ENCODE assay signal across 10 cellular contexts in genomic region chr9:113955076-113955752, GRCh38.
DNase-seq lines count a peak whose midpoint lies in the region; ATAC-seq, FAIRE-seq and TF ChIP-seq lines count a peak whose summit lies in the region.
"Had no signal": no experiment of that assay in that cellular context is flagged by ENCODE, and none has a peak within 500 bp of the region (broad histone marks: within the 10 kb centered on the region; RNA-seq: fewer than 3 reads in every experiment).

No MANE protein-coding gene starts in this region.

- FAIRE-seq in HepG2 (lab: Jason Lieb, UNC): no peak
- FAIRE-seq: urothelium cell line had no signal

- no peaks in the 10 kb centered on the region for H4K20me1 ChIP-seq in HepG2 (ENCODE audit: insufficient read depth, low read length)

- H3K36me3 ChIP-seq in liver (ENCODE audit: control insufficient read depth in 4 of 4, insufficient read depth in 3 of 4, low read depth in 1 of 4, low read length in 3 of 4) (no peaks in the 10 kb centered on the region), HepG2 (replicated peaks in 1 of 2; ENCODE audit: control insufficient read depth in 1 of 2, insufficient read depth in 2 of 2, low read length in 2 of 2) (no peaks in the 10 kb centered on the region), left lung (no peaks in the 10 kb centered on the region), aorta (ENCODE audit: control insufficient read depth in 1 of 2, insufficient read depth in 2 of 2, low read length in 1 of 2) (no peaks in the 10 kb centered on the region)

- WGBS in liver: 74% methylated on average over 2 of the region's 2 CpGs
- 52% methylated on average over 2 of the region's 2 CpGs for WGBS in HepG2 (ENCODE audit: low lambda C conversion rate)
- 2 to 3% methylated on average over 2 of the region's 2 CpGs for WGBS in aorta, 2 donors

- no peak for TF ChIP-seq POLR2A in HepG2 (IDR thresholded peaks at IDR 0.05; ENCODE audit: insufficient read depth in 1 of 2, low read depth in 2 of 2, low read length in 2 of 2)

- no peak overlapping the region for H2AFZ ChIP-seq in HepG2 (ENCODE audit: low read length)

- no peak overlapping the region for H3K4me2 ChIP-seq in HepG2 (ENCODE audit: low read depth, low read length)

- H3K9me3 ChIP-seq in liver (ENCODE audit: control insufficient read depth in 4 of 4, low read length in 3 of 4): no peaks in the 10 kb centered on the region
- no peaks in the 10 kb centered on the region for H3K9me3 ChIP-seq in HepG2 (ENCODE audit: low read length)
- no peaks in the 10 kb centered on the region for H3K9me3 ChIP-seq in left lung
- H3K9me3 ChIP-seq in aorta (ENCODE audit: control insufficient read depth, low read length): no peaks in the 10 kb centered on the region

- in situ Hi-C loops in HepG2 (cut with HindIII; ENCODE audit: extremely low pct_ligation_motif_present, low pct_unique_long_range_greater_than_20kb): no loop called here

- CTCF ChIA-PET in HepG2 (lab: Yijun Ruan, JAX; ENCODE audit: low intra/inter-chr PET ratio, low total read pairs): no interaction called here

- no peak for TF ChIP-seq CTCF in liver (IDR thresholded peaks at IDR 0.05; ENCODE audit: low read depth, low read length, missing input control)
- no peak for TF ChIP-seq CTCF in HepG2 (CRISPR knock-in tag; IDR thresholded peaks at IDR 0.05)
- no peak for TF ChIP-seq CTCF in cardiac fibroblast (IDR thresholded peaks at IDR 0.05; ENCODE audit: low read depth, low read length)
- TF ChIP-seq CTCF in left lung (IDR thresholded peaks at IDR 0.05): no peak

- ATAC-seq in HepG2 (no peak), left lung (peak; percentile 45), aorta (ENCODE audit: low FRiP score) (peak; percentile 37), GM18867 (IDR thresholded peaks at IDR 0.05; ENCODE audit: unreplicated experiment) (no peak), HG03095 (IDR thresholded peaks at IDR 0.05; ENCODE audit: unreplicated experiment) (no peak)

- no peak for TF ChIP-seq EP300 in HepG2 (IDR thresholded peaks at IDR 0.05; ENCODE audit: low read depth in 2 of 2, low read length in 2 of 2)
- TF ChIP-seq EP300 in HepG2 (CRISPR knock-in tag; IDR thresholded peaks at IDR 0.05; ENCODE audit: borderline replicate concordance): no peak

- no peaks in the 10 kb centered on the region for H3K79me2 ChIP-seq in HepG2 (ENCODE audit: insufficient read depth, low read length)

- DNase-seq in HepG2 (ENCODE audit: low spot score): no peak
- peak; percentile 78 to 82 for DNase-seq in cardiac fibroblast (ENCODE audit: low read depth in 2 of 2)
- no peak for DNase-seq in left lung
- DNase-seq in aorta: no peak
- no peak for DNase-seq in NCI-H510A treated with DMSO at 0.1 percent for 48 hours (lab: John Stamatoyannopoulos, UW)
- DNase-seq: activated CD8-positive, alpha-beta memory T cell treated with anti-CD3 and anti-CD28 coated beads, Interleukin-2, amount 50 U/mL, for 48 hours had no signal

- no peak for TF ChIP-seq RAD21 in liver (IDR thresholded peaks at IDR 0.05)
- TF ChIP-seq RAD21 in HepG2 (CRISPR knock-in tag; IDR thresholded peaks at IDR 0.05): no peak

- peaks cover 3 to 15% (median 4%) of the 10 kb centered on the region in 4 donors for H3K4me1 ChIP-seq in liver (ENCODE audit: control insufficient read depth in 4 of 4, insufficient read depth in 4 of 4, low read length in 3 of 4)
- H3K4me1 ChIP-seq in HepG2 (ENCODE audit: insufficient read depth, low read length): no peaks in the 10 kb centered on the region
- peaks cover 2 to 30% of the 10 kb centered on the region in 2 donors for H3K4me1 ChIP-seq in left lung
- H3K4me1 ChIP-seq in aorta (ENCODE audit: control insufficient read depth in 1 of 2, insufficient read depth in 2 of 2, low read length in 2 of 2): peaks cover 9 to 10% of the 10 kb centered on the region in 2 donors

- H3K4me3 ChIP-seq in liver (ENCODE audit: low read depth in 1 of 3, low read length in 3 of 3): no peak overlapping the region
- H3K4me3 ChIP-seq in HepG2 (replicated peaks in 1 of 3; ENCODE audit: insufficient read depth in 1 of 3, low read depth in 2 of 3, low read length in 3 of 3): no peak overlapping the region
- H3K4me3 ChIP-seq in cardiac fibroblast (replicated peaks in 1 of 2; ENCODE audit: low read depth in 2 of 2, low read length in 2 of 2): no peak overlapping the region
- no peak overlapping the region for H3K4me3 ChIP-seq in left lung
- no peak overlapping the region for H3K4me3 ChIP-seq in aorta (ENCODE audit: low read length in 2 of 2)

- POLR2A ChIA-PET in HepG2 (lab: Yijun Ruan, JAX): no interaction called here

- BruUV-seq in HepG2 (replicated peaks; lab: Mats Ljungman, UMichigan): no TSS peak

- H3K27me3 ChIP-seq in liver (ENCODE audit: control insufficient read depth in 4 of 4, insufficient read depth in 4 of 4, low read length in 3 of 4) (no peaks in the 10 kb centered on the region), HepG2 (ENCODE audit: control insufficient read depth in 1 of 2, insufficient read depth in 2 of 2, low read length in 2 of 2) (no peaks in the 10 kb centered on the region), left lung (no peaks in the 10 kb centered on the region), aorta (ENCODE audit: control insufficient read depth in 1 of 2, insufficient read depth in 2 of 2, low read length in 1 of 2) (no peaks in the 10 kb centered on the region)

- intact Hi-C loops in HepG2 (cut with micrococcal nuclease; ENCODE audit: unreplicated experiment): no loop called here
- intact Hi-C loops in left lung (cut with DNase I): no loop called here
- intact Hi-C loops in aorta (cut with DNase I): loop anchor here (5.0 kb wide), 2 partner anchors 37 to 78 kb away; partner anchors contain the start of gene ZNF618 (in 1 of the 2)

- H3K9ac ChIP-seq in liver (ENCODE audit: low read depth in 1 of 2, low read length in 2 of 2) (no peak overlapping the region), HepG2 (ENCODE audit: insufficient read depth, low read depth, low read length) (no peak overlapping the region)

- peak overlapping the region; percentile 13 to 51 for H3K27ac ChIP-seq in liver (ENCODE audit: low read depth in 1 of 2, low read length in 2 of 2)
- no peak overlapping the region for H3K27ac ChIP-seq in HepG2 (ENCODE audit: extremely low read length, insufficient read depth, low read length)
- H3K27ac ChIP-seq in left lung: peak overlapping the region in 1 of 2 donors; percentile 77
- peak overlapping the region; percentile 64 to 78 for H3K27ac ChIP-seq in aorta (ENCODE audit: low read depth in 1 of 2, low read length in 2 of 2)

TF ChIP-seq in liver, 16 proteins besides CTCF, POLR2A, EP300 and RAD21:
- TF ChIP-seq RXRA (IDR thresholded peaks at IDR 0.05) (no peak), HNF4G (IDR thresholded peaks at IDR 0.05) (no peak), ZBTB33 (IDR thresholded peaks at IDR 0.05) (no peak)
TF ChIP-seq in liver: peak in this region for 0.

TF ChIP-seq in HepG2, 621 proteins besides CTCF, POLR2A, EP300 and RAD21:
- no peak for TF ChIP-seq NFE2L1 (CRISPR knock-in tag; IDR thresholded peaks at IDR 0.05; ENCODE audit: borderline replicate concordance)
- TF ChIP-seq ZFP62 (CRISPR knock-in tag; IDR thresholded peaks at IDR 0.05): no peak
- TF ChIP-seq ZNF430 (CRISPR knock-in tag; IDR thresholded peaks at IDR 0.05): no peak
- TF ChIP-seq YEATS2 (CRISPR knock-in tag; IDR thresholded peaks at IDR 0.05; ENCODE audit: borderline replicate concordance): no peak
- TF ChIP-seq TMF1 (CRISPR knock-in tag; IDR thresholded peaks at IDR 0.05; ENCODE audit: low read depth): no peak
- no peak for TF ChIP-seq ZNF24 (IDR thresholded peaks at IDR 0.05)
- TF ChIP-seq ATF5 (CRISPR knock-in tag; IDR thresholded peaks at IDR 0.05; ENCODE audit: low read depth): no peak
- TF ChIP-seq MYPOP (CRISPR knock-in tag; IDR thresholded peaks at IDR 0.05): no peak
- TF ChIP-seq ZNF292 (CRISPR knock-in tag; IDR thresholded peaks at IDR 0.05; ENCODE audit: borderline replicate concordance, low read depth): no peak
- TF ChIP-seq ZNF235 (CRISPR knock-in tag; IDR thresholded peaks at IDR 0.05; ENCODE audit: borderline replicate concordance): no peak
- no peak for TF ChIP-seq TP53 (CRISPR knock-in tag; conservative IDR thresholded peaks at IDR 0.05)
- no peak for TF ChIP-seq HNRNPL (IDR thresholded peaks at IDR 0.05; ENCODE audit: low read depth, low read length)
- no peak for TF ChIP-seq RFX5 (IDR thresholded peaks at IDR 0.05; ENCODE audit: low read depth, low read length)
- no peak for TF ChIP-seq ZNF547 (CRISPR knock-in tag; IDR thresholded peaks at IDR 0.05)
- no peak for TF ChIP-seq ZNF784 (CRISPR knock-in tag; IDR thresholded peaks at IDR 0.05; ENCODE audit: borderline replicate concordance)

Comparison
In these comparisons a context has a peak if more than half of its experiments do, and no peak if none do; other contexts are left out.
1. ATAC-seq: peak in left lung (single experiment) and aorta (single experiment); none in HepG2 (single experiment), GM18867 (single experiment) and HG03095 (single experiment).
2. DNase-seq: peak in cardiac fibroblast (2 of 2); none in HepG2 (single experiment), left lung (0 of 2), aorta (0 of 2) and NCI-H510A treated with DMSO at 0.1 percent for 48 hours (single experiment).
3. intact Hi-C loops: an anchor here in aorta (5.0 kb wide); none called in HepG2 and left lung.